6 cellular contexts compared by ENCODE assay signal in genomic region chr16:15027051-15027450, GRCh38. TPM values are rescaled to one million over a fixed set of nuclear protein-coding genes. Genes with fewer than 3 reads are reported as not detected.
DNase-seq lines count a peak whose midpoint lies in the region; ATAC-seq and TF ChIP-seq lines count a peak whose summit lies in the region.
"Not testable (repeated sequence)": the region's sequence is repeated elsewhere in the genome, so short reads cannot be mapped to it uniquely, and the experiment has no call there.

No MANE protein-coding gene starts in this region.

- not testable (repeated sequence) for H3K4me1 ChIP-seq in GM23338 (ENCODE audit: insufficient read depth); mesenchymal stem cell (ENCODE audit: control insufficient read depth, insufficient read depth, low read depth, low read length)

- WGBS in mesenchymal stem cell, result 92% methylated on average over 2 of the region's 8 CpGs

- H3K27ac ChIP-seq in GM23338 (ENCODE audit: low read depth), result peak overlapping the region; percentile 5; the same call in 1 of the 2 replicates
- H3K27ac ChIP-seq in mesenchymal stem cell (ENCODE audit: low read length, poor library complexity, severe bottlenecking), result not testable (repeated sequence)

- DNase-seq in GM23338 (ENCODE audit: low spot score); WTC11 (ENCODE audit: low spot score); mesenchymal stem cell; stimulated activated naive B cell treated with anti-CD40 and anti-IgM and Interleukin-4, amounts not matched to agents 10 μg/mL and 1 μg/mL and 100 μg/mL, for 72 hours: not testable (repeated sequence)
- peak; percentile 81 for DNase-seq in osteocyte (ENCODE audit: extremely low spot score, unreplicated experiment)

- H2BK5ac ChIP-seq in mesenchymal stem cell (ENCODE audit: low read depth, low read length, poor library complexity, severe bottlenecking), result not testable (repeated sequence)

- not testable (repeated sequence) for H3K23ac ChIP-seq in mesenchymal stem cell (ENCODE audit: low read length in 2 of 2)

- peaks cover 13% of the 10 kb centered on the region for H4K20me1 ChIP-seq in GM23338 (replicated peaks; ENCODE audit: insufficient read depth)

- H3K4me2 ChIP-seq in GM23338; mesenchymal stem cell (ENCODE audit: low read length, poor library complexity, severe bottlenecking): not testable (repeated sequence)

- H3K9me3 Mint-ChIP-seq in GM23338; WTC11; dendritic cell treated with granulocyte-macrophage colony-stimulating factor and Interleukin-4, amounts not matched to agents 40 ng/mL and 50 ng/mL, for 4 days; osteocyte (ENCODE audit: unreplicated experiment); stimulated activated naive B cell treated with anti-CD40 and anti-IgM and Interleukin-4, amounts not matched to agents 10 μg/mL and 1 μg/mL and 100 μg/mL, for 72 hours: not testable (repeated sequence)

- not testable (repeated sequence) for H3K4me3 ChIP-seq in GM23338; mesenchymal stem cell (ENCODE audit: insufficient read depth in 1 of 2, low read depth in 1 of 2, low read length in 2 of 2)

- not testable (repeated sequence) for H3K9ac ChIP-seq in mesenchymal stem cell (ENCODE audit: low read length)

- H3K79me2 ChIP-seq in GM23338 (replicated peaks; ENCODE audit: insufficient read depth), result not testable (repeated sequence)

- H3K36me3 ChIP-seq in GM23338 (ENCODE audit: insufficient read depth) (peaks cover 11% of the 10 kb centered on the region), mesenchymal stem cell (ENCODE audit: control insufficient read depth in 1 of 2, insufficient read depth in 2 of 2, low read depth in 1 of 2, low read length in 2 of 2) (peaks cover 59 to 74% of the 10 kb centered on the region in 2 experiments)

- H3K79me1 ChIP-seq in mesenchymal stem cell (replicated peaks; ENCODE audit: low read length, poor library complexity, severe bottlenecking), result peaks cover 30% of the 10 kb centered on the region

- H4K91ac ChIP-seq in mesenchymal stem cell (ENCODE audit: low read length), result not testable (repeated sequence)

- POLR2A ChIA-PET in WTC11 (lab: Charles Lee), result not testable (repeated sequence)

- H3K4me3 Mint-ChIP-seq in GM23338; WTC11; dendritic cell treated with granulocyte-macrophage colony-stimulating factor and Interleukin-4, amounts not matched to agents 40 ng/mL and 50 ng/mL, for 4 days; osteocyte (ENCODE audit: unreplicated experiment); stimulated activated naive B cell treated with anti-CD40 and anti-IgM and Interleukin-4, amounts not matched to agents 10 μg/mL and 1 μg/mL and 100 μg/mL, for 72 hours: not testable (repeated sequence)

- H2BK12ac ChIP-seq in mesenchymal stem cell (ENCODE audit: low read length in 2 of 2), result peak overlapping the region in 1 of 2 experiments; percentile 13

- H3K4ac ChIP-seq in mesenchymal stem cell (ENCODE audit: low read depth in 1 of 2, low read length in 2 of 2), result not testable (repeated sequence)

- not testable (repeated sequence) for H2AFZ ChIP-seq in GM23338; mesenchymal stem cell (ENCODE audit: low read depth, low read length)

- CTCF ChIA-PET in WTC11 (lab: Charles Lee), result not testable (repeated sequence)

- H2AK5ac ChIP-seq in mesenchymal stem cell (ENCODE audit: low read length, severe bottlenecking), result not testable (repeated sequence)

- not testable (repeated sequence) for H3K18ac ChIP-seq in mesenchymal stem cell (ENCODE audit: low read depth in 1 of 2, low read length in 2 of 2)

- not testable (repeated sequence) for H3K27me3 Mint-ChIP-seq in GM23338 (ENCODE audit: insufficient read depth, low read depth, poor library complexity); WTC11 (ENCODE audit: low read depth); dendritic cell treated with granulocyte-macrophage colony-stimulating factor and Interleukin-4, amounts not matched to agents 40 ng/mL and 50 ng/mL, for 4 days; osteocyte (ENCODE audit: unreplicated experiment); stimulated activated naive B cell treated with anti-CD40 and anti-IgM and Interleukin-4, amounts not matched to agents 10 μg/mL and 1 μg/mL and 100 μg/mL, for 72 hours

- not testable (repeated sequence) for H2BK15ac ChIP-seq in mesenchymal stem cell (ENCODE audit: low read depth, poor library complexity, severe bottlenecking)

- peaks cover 13% of the 10 kb centered on the region; the same call in 1 of the 2 replicates for H3F3A ChIP-seq in GM23338 (replicated peaks; ENCODE audit: low read depth)

- H3K9me3 ChIP-seq in mesenchymal stem cell (ENCODE audit: control insufficient read depth, low read length), result not testable (repeated sequence)

- H3K36me3 Mint-ChIP-seq in GM23338 (ENCODE audit: low read depth), result peaks cover 46% of the 10 kb centered on the region
- peaks cover 45% of the 10 kb centered on the region for H3K36me3 Mint-ChIP-seq in WTC11
- peaks cover 95% of the 10 kb centered on the region for H3K36me3 Mint-ChIP-seq in dendritic cell treated with granulocyte-macrophage colony-stimulating factor and Interleukin-4, amounts not matched to agents 40 ng/mL and 50 ng/mL, for 4 days (ENCODE audit: low read depth)
- peaks cover 70% of the 10 kb centered on the region for H3K36me3 Mint-ChIP-seq in osteocyte (ENCODE audit: unreplicated experiment)
- H3K36me3 Mint-ChIP-seq in stimulated activated naive B cell treated with anti-CD40 and anti-IgM and Interleukin-4, amounts not matched to agents 10 μg/mL and 1 μg/mL and 100 μg/mL, for 72 hours, result peaks cover 50 to 74% of the 10 kb centered on the region in 2 donors

- H3K14ac ChIP-seq in mesenchymal stem cell (ENCODE audit: low read length in 2 of 2), result not testable (repeated sequence)

- intact Hi-C loops in dendritic cell treated with granulocyte-macrophage colony-stimulating factor and Interleukin-4, amounts not matched to agents 40 ng/mL and 50 ng/mL, for 4 days (cut with micrococcal nuclease), result not testable (repeated sequence)

- H4K8ac ChIP-seq in mesenchymal stem cell (ENCODE audit: low read length), result peak overlapping the region; percentile 61

- peaks cover 15% of the 10 kb centered on the region for H3K4me1 Mint-ChIP-seq in GM23338
- H3K4me1 Mint-ChIP-seq in WTC11, result peaks cover 15% of the 10 kb centered on the region
- peaks cover 55% of the 10 kb centered on the region for H3K4me1 Mint-ChIP-seq in dendritic cell treated with granulocyte-macrophage colony-stimulating factor and Interleukin-4, amounts not matched to agents 40 ng/mL and 50 ng/mL, for 4 days (ENCODE audit: low read depth)
- peaks cover 34% of the 10 kb centered on the region for H3K4me1 Mint-ChIP-seq in osteocyte (ENCODE audit: unreplicated experiment)
- H3K4me1 Mint-ChIP-seq in stimulated activated naive B cell treated with anti-CD40 and anti-IgM and Interleukin-4, amounts not matched to agents 10 μg/mL and 1 μg/mL and 100 μg/mL, for 72 hours, result not testable (repeated sequence)

- H2BK120ac ChIP-seq in mesenchymal stem cell (ENCODE audit: low read depth, low read length), result not testable (repeated sequence)

- not testable (repeated sequence) for H3K9me2 ChIP-seq in GM23338 (ENCODE audit: insufficient read depth)

- H3K27ac Mint-ChIP-seq in GM23338 (peak overlapping the region; percentile 16; the same call in 1 of the 2 replicates), WTC11 (0 out of 2 replicates have a peak overlapping the region, but pooled peaks have one; percentile 71)
- peak overlapping the region; percentile 59 for H3K27ac Mint-ChIP-seq in dendritic cell treated with granulocyte-macrophage colony-stimulating factor and Interleukin-4, amounts not matched to agents 40 ng/mL and 50 ng/mL, for 4 days
- not testable (repeated sequence) for H3K27ac Mint-ChIP-seq in osteocyte (ENCODE audit: unreplicated experiment)
- peak overlapping the region; percentile 10 for H3K27ac Mint-ChIP-seq in stimulated activated naive B cell treated with anti-CD40 and anti-IgM and Interleukin-4, amounts not matched to agents 10 μg/mL and 1 μg/mL and 100 μg/mL, for 72 hours

- not testable (repeated sequence) for TF ChIP-seq CTCF in GM23338 (conservative IDR thresholded peaks at IDR 0.05; ENCODE audit: low read depth in 2 of 2); WTC11 (IDR thresholded peaks at IDR 0.05); osteocyte (IDR thresholded peaks at IDR 0.05)

- not testable (repeated sequence) for H3K27me3 ChIP-seq in GM23338 (ENCODE audit: insufficient read depth); mesenchymal stem cell (ENCODE audit: control insufficient read depth in 1 of 2, insufficient read depth in 1 of 2, low read length in 2 of 2)

- ATAC-seq in GM23338, result peak; percentile 8
- ATAC-seq in WTC11; stimulated activated naive B cell treated with anti-CD40 and anti-IgM and Interleukin-4, amounts not matched to agents 10 μg/mL and 1 μg/mL and 100 μg/mL, for 72 hours (replicated peaks): not testable (repeated sequence)

RNA-seq across cellular contexts. Expression of gene NTAN1, which starts 28.8 kb away (rescaled TPM):
- total RNA-seq in GM23338 (2014; rRNA removed; shearing (Covaris generic)), result 31.4 and 39.4 TPM in 2 replicates
- polyA plus RNA-seq in GM23338 (2016; fragmentation: Nextera tagmentation; extraction: Ambion mirVana), result 51.0 and 53.4 TPM in 2 replicates
- total RNA-seq in WTC11 (2021) (33.8 to 39.6 TPM (median 38.0 TPM) in 3 replicates), osteocyte (54.9 and 56.4 TPM in 2 replicates)
- polyA plus RNA-seq in mesenchymal stem cell (2013, experiment 1 of 2), result 116 TPM
- polyA plus RNA-seq in mesenchymal stem cell (2013, experiment 2 of 2), result 117 TPM

RNA-seq across cellular contexts. Expression of gene PDXDC1, which starts 52.2 kb away (rescaled TPM):
- 86.1 and 91.6 TPM in 2 replicates for total RNA-seq in GM23338 (2014; rRNA removed; shearing (Covaris generic))
- 39.0 and 40.0 TPM in 2 replicates for polyA plus RNA-seq in GM23338 (2016; fragmentation: Nextera tagmentation; extraction: Ambion mirVana)
- total RNA-seq in WTC11 (2021), result 106 to 108 TPM (median 107 TPM) in 3 replicates
- polyA plus RNA-seq in mesenchymal stem cell (2013, experiment 1 of 2), result 65.6 TPM
- polyA plus RNA-seq in mesenchymal stem cell (2013, experiment 2 of 2), result 63.6 TPM
- 107 and 109 TPM in 2 replicates for total RNA-seq in osteocyte
